In the genomic region with DNA sequence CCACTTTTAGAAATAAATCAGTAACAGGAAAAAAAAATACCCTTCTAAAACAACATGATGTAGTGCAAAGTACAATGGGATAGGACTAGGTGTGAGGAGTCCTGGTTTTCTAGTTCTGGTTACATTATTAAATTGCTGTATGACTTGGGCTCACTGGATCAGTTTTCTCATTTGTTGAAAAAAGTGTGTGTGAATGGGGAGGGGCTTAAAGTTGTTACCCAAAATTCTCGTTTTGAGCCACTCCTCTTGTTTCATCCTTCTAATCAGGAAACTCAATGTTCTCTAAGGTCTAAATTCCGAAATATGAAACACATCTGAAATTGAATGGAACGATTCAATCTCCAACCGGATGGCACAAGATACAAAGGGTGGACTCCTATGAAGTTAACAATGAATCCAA, we compare ENCODE assay signal across 8 cellular contexts. TPM values are rescaled to one million over a fixed set of nuclear protein-coding genes. Genes with fewer than 3 reads are reported as not detected.
DNase-seq lines count a peak whose midpoint lies in the region; ATAC-seq and TF ChIP-seq lines count a peak whose summit lies in the region.

No MANE protein-coding gene starts in this region.

- ATAC-seq in natural killer cell treated with Interleukin-12 subunit alpha and Interleukin-12 subunit beta and Interleukin-15 and Interleukin-18, amount 100 ng/mL, for 72 hours = no peak
- no peak for ATAC-seq in HG03469 (IDR thresholded peaks at IDR 0.05; ENCODE audit: unreplicated experiment)
- ATAC-seq in GM18502 (IDR thresholded peaks at IDR 0.05; ENCODE audit: poor library complexity, unreplicated experiment) = no peak
- no peak for ATAC-seq in GM19463 (IDR thresholded peaks at IDR 0.05; ENCODE audit: unreplicated experiment)

- H3K36me3 Mint-ChIP-seq in chondrocyte (ENCODE audit: low read depth) = no peaks in the 10 kb centered on the region
- peaks cover 7% of the 10 kb centered on the region for H3K36me3 Mint-ChIP-seq in natural killer cell treated with Interleukin-12 subunit alpha and Interleukin-12 subunit beta and Interleukin-15 and Interleukin-18, amount 100 ng/mL, for 72 hours

- peak overlapping the region; percentile 98; the same call in 1 of the 2 replicates for H3K27ac ChIP-seq in C4-2B

- H3K27me3 Mint-ChIP-seq in chondrocyte (ENCODE audit: low read depth) = no peaks in the 10 kb centered on the region
- H3K27me3 Mint-ChIP-seq in natural killer cell treated with Interleukin-12 subunit alpha and Interleukin-12 subunit beta and Interleukin-15 and Interleukin-18, amount 100 ng/mL, for 72 hours = no peaks in the 10 kb centered on the region

- no peak for TF ChIP-seq CTCF in C4-2B (conservative IDR thresholded peaks at IDR 0.05)
- no peak for TF ChIP-seq CTCF in chondrocyte (IDR thresholded peaks at IDR 0.05)

- peak overlapping the region; percentile 98 for H3K4me3 Mint-ChIP-seq in chondrocyte (ENCODE audit: unreplicated experiment)
- peak overlapping the region; percentile 90 for H3K4me3 Mint-ChIP-seq in natural killer cell treated with Interleukin-12 subunit alpha and Interleukin-12 subunit beta and Interleukin-15 and Interleukin-18, amount 100 ng/mL, for 72 hours

- DNase-seq in LHCN-M2 (ENCODE audit: low read depth) = peak; percentile 16
- no peak for DNase-seq in chondrocyte (ENCODE audit: low spot score)
- no peak for DNase-seq in natural killer cell treated with Interleukin-12 subunit alpha and Interleukin-12 subunit beta and Interleukin-15 and Interleukin-18, amount 100 ng/mL, for 72 hours (ENCODE audit: low spot score)
- DNase-seq in effector CD8-positive, alpha-beta T cell (lab: John Stamatoyannopoulos, UW) = no peak

- H3K9me3 Mint-ChIP-seq in chondrocyte (ENCODE audit: low read depth) = no peaks in the 10 kb centered on the region
- H3K9me3 Mint-ChIP-seq in natural killer cell treated with Interleukin-12 subunit alpha and Interleukin-12 subunit beta and Interleukin-15 and Interleukin-18, amount 100 ng/mL, for 72 hours = no peaks in the 10 kb centered on the region

- H3K27ac Mint-ChIP-seq in chondrocyte (ENCODE audit: unreplicated experiment) = peak overlapping the region; percentile 98
- peak overlapping the region; percentile 93 to 97 for H3K27ac Mint-ChIP-seq in natural killer cell treated with Interleukin-12 subunit alpha and Interleukin-12 subunit beta and Interleukin-15 and Interleukin-18, amount 100 ng/mL, for 72 hours

- peaks cover 71% of the 10 kb centered on the region for H3K4me1 Mint-ChIP-seq in chondrocyte (ENCODE audit: low read depth)
- peaks cover 48 to 61% of the 10 kb centered on the region in 2 donors for H3K4me1 Mint-ChIP-seq in natural killer cell treated with Interleukin-12 subunit alpha and Interleukin-12 subunit beta and Interleukin-15 and Interleukin-18, amount 100 ng/mL, for 72 hours (ENCODE audit: low read depth in 2 of 2)

RNA-seq across cellular contexts. Expression of gene WASL, which starts 1.7 kb away (rescaled TPM):
- total RNA-seq in LHCN-M2 (2014; rRNA removed) (22.5 and 26.9 TPM in 2 replicates), chondrocyte (24.1 to 35.5 TPM (median 34.2 TPM) in 3 replicates)
- polyA plus RNA-seq in LHCN-M2 (2012) = 13.4 TPM
- 10 to 100 TPM in 1 of 2 donors, 1 to 10 TPM in 1; 6.3 to 10.6 TPM for total RNA-seq in natural killer cell treated with Interleukin-12 subunit alpha and Interleukin-12 subunit beta and Interleukin-15 and Interleukin-18, amount 100 ng/mL, for 72 hours
